ENCODE assay signal across 8 cellular contexts in genomic region chr1:151060241-151061011, GRCh38. TPM values are rescaled to one million over a fixed set of nuclear protein-coding genes. Genes with fewer than 3 reads are reported as not detected.
DNase-seq lines count a peak whose midpoint lies in the region; ATAC-seq and TF ChIP-seq lines count a peak whose summit lies in the region.

A gene with protein sequence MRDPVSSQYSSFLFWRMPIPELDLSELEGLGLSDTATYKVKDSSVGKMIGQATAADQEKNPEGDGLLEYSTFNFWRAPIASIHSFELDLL (plus strand): TSS chr1:151060397. CDS start chr1:151067225, 6,828 bp downstream.

- H3K9me3 ChIP-seq in CD4-positive, alpha-beta T cell (ENCODE audit: control insufficient read depth, low read length), result no peaks in the 10 kb centered on the region
- H3K9me3 ChIP-seq in HUES48 (ENCODE audit: control insufficient read depth, insufficient read depth, low read length), result no peaks in the 10 kb centered on the region
- H3K9me3 ChIP-seq in Panc1 (ENCODE audit: control insufficient read depth, insufficient read depth, low read depth, low read length), result no peaks in the 10 kb centered on the region

- peak within 1 kb of the TSS; percentile 97 for H3K4me3 Mint-ChIP-seq in CD4-positive, alpha-beta T cell

- H3K36me3 Mint-ChIP-seq in CD4-positive, alpha-beta T cell (ENCODE audit: low read depth), result peaks cover 42% of the 10 kb centered on the region

- TF ChIP-seq CTCF in CD4-positive, alpha-beta T cell (IDR thresholded peaks at IDR 0.05), result no peak
- no peak for TF ChIP-seq CTCF in Panc1 (IDR thresholded peaks at IDR 0.05)

- in situ Hi-C loops in Panc1 (cut with HindIII; ENCODE audit: low pct_unique_long_range_greater_than_20kb, low sequenced_read_pairs), result no loop called here
- in situ Hi-C loops in T47D (cut with HindIII; ENCODE audit: low pct_unique_long_range_greater_than_20kb, low sequenced_read_pairs), result no loop called here

- H3K27ac Mint-ChIP-seq in CD4-positive, alpha-beta T cell, result peak within 1 kb of the TSS; percentile 90

- no peaks in the 10 kb centered on the region for H3K27me3 ChIP-seq in CD4-positive, alpha-beta T cell (ENCODE audit: control insufficient read depth, insufficient read depth, low read length)
- H3K27me3 ChIP-seq in HUES48 (ENCODE audit: control insufficient read depth, insufficient read depth, low read length), result no peaks in the 10 kb centered on the region
- H3K27me3 ChIP-seq in Panc1 (ENCODE audit: control insufficient read depth, insufficient read depth, low read length), result no peaks in the 10 kb centered on the region

- BruUV-seq in Panc1 (replicated peaks; lab: Mats Ljungman, UMichigan), result TSS peak; percentile 84

- intact Hi-C loops in CD4-positive, alpha-beta T cell (cut with DNase I, micrococcal nuclease), result no loop called here
- intact Hi-C loops in Panc1 (cut with micrococcal nuclease; ENCODE audit: unreplicated experiment), result no loop called here

- peaks cover 19% of the 10 kb centered on the region for H3K36me3 ChIP-seq in HUES48 (ENCODE audit: control insufficient read depth, insufficient read depth, low read length)
- H3K36me3 ChIP-seq in Panc1 (ENCODE audit: control insufficient read depth, insufficient read depth, low read length), result peaks cover 5% of the 10 kb centered on the region

- H3K27me3 Mint-ChIP-seq in CD4-positive, alpha-beta T cell, result no peaks in the 10 kb centered on the region

- CTCF ChIA-PET in CD4-positive, alpha-beta T cell (lab: Charles Lee), result interaction anchor here (0.6 to 5.8 kb wide), 11 partner anchors 7 to 55 kb away, joined by 3 to 69 read pairs (median 7); partner anchors contain the start of genes C1orf56 and GABPB2
- CTCF ChIA-PET in Panc1 (lab: Charles Lee), result interaction anchor here (0.6 to 1.3 kb wide), 3 partner anchors 11 to 343 kb away, joined by 4 to 9 read pairs (median 4); partner anchors contain the start of gene C1orf56

- H3K9ac ChIP-seq in HUES48 (ENCODE audit: low read depth, low read length), result peak within 1 kb of the TSS; percentile 84

- peak in 1 of 10 experiments; percentile 9 for DNase-seq in CD4-positive, alpha-beta T cell
- DNase-seq in Panc1 (ENCODE audit: low read depth, low spot score) (no peak), T47D (ENCODE audit: low read depth in 1 of 2, low spot score in 1 of 2) (peak; percentile 55 to 64), iPS DF 4.7 (ENCODE audit: extremely low read depth, low spot score) (peak; percentile 75), retina (peak; percentile 91)

- no peak for ATAC-seq in CD4-positive, alpha-beta T cell (ENCODE audit: poor library complexity)
- peak; percentile 78 for ATAC-seq in Panc1
- no peak for ATAC-seq in GM21737 (IDR thresholded peaks at IDR 0.05; ENCODE audit: unreplicated experiment)
- no peak for ATAC-seq in GM21423 (IDR thresholded peaks at IDR 0.05; ENCODE audit: unreplicated experiment)

- peak within 1 kb of the TSS; percentile 93 for H3K4me3 ChIP-seq in HUES48 (ENCODE audit: low read depth, low read length)
- peak within 1 kb of the TSS; percentile 94 to 99 for H3K4me3 ChIP-seq in Panc1 (ENCODE audit: low read depth in 2 of 2, low read length in 2 of 2)

- H3K4me1 ChIP-seq in HUES48 (ENCODE audit: control insufficient read depth, insufficient read depth, low read length), result peaks cover 31% of the 10 kb centered on the region
- peaks cover 21% of the 10 kb centered on the region for H3K4me1 ChIP-seq in Panc1 (ENCODE audit: control insufficient read depth, insufficient read depth, low read length)

- no peaks in the 10 kb centered on the region for H3K9me3 Mint-ChIP-seq in CD4-positive, alpha-beta T cell

- POLR2A ChIA-PET in CD4-positive, alpha-beta T cell (lab: Charles Lee), result interaction anchor here (1.5 to 7.7 kb wide), 6 partner anchors 10 to 338 kb away, joined by 4 to 144 read pairs (median 32); partner anchors contain the start of genes C1orf56, GABPB2, MINDY1 and PSMB4
- POLR2A ChIA-PET in Panc1 (lab: Charles Lee), result no interaction called here

- H3K27ac ChIP-seq in CD4-positive, alpha-beta T cell (ENCODE audit: low read depth, low read length), result peak within 1 kb of the TSS; percentile 93
- peak within 1 kb of the TSS; percentile 92 for H3K27ac ChIP-seq in HUES48 (ENCODE audit: low read depth, low read length)
- H3K27ac ChIP-seq in Panc1 (ENCODE audit: low read length), result peak within 1 kb of the TSS; percentile 97

- H3K4me1 Mint-ChIP-seq in CD4-positive, alpha-beta T cell (ENCODE audit: low read depth), result peaks cover 44% of the 10 kb centered on the region

RNA-seq across cellular contexts. Expression of the gene that starts here (rescaled TPM):
- total RNA-seq in CD4-positive, alpha-beta T cell, result 1 to 10 TPM; 2.8 to 2.9 TPM
- total RNA-seq in Panc1 (2021; ENCODE audit: unreplicated experiment), result 5.0 TPM
- polyA plus RNA-seq in Panc1 (2012; ENCODE audit: insufficient read length), result 6.1 TPM
